Comparison of ENCODE assay signal across 8 cellular contexts in genomic region chr17:14068542-14069250, GRCh38. TPM values are rescaled to one million over a fixed set of nuclear protein-coding genes. Genes with fewer than 3 reads are reported as not detected.
DNase-seq lines count a peak whose midpoint lies in the region; ATAC-seq and TF ChIP-seq lines count a peak whose summit lies in the region.

No MANE protein-coding gene starts in this region.

- H3K9me3 Mint-ChIP-seq in CD4-positive, alpha-beta T cell: no peaks in the 10 kb centered on the region

- DNase-seq in CD4-positive, alpha-beta T cell: no peak
- DNase-seq in epithelial cell of proximal tubule (ENCODE audit: low read depth) (no peak), psoas muscle (no peak), DMS153 treated with DMSO at 0.1 percent for 48 hours (lab: John Stamatoyannopoulos, UW; ENCODE audit: unreplicated experiment) (no peak), NCI-H128 (lab: John Stamatoyannopoulos, UW; ENCODE audit: unreplicated experiment) (no peak)

- H3K79me2 ChIP-seq in OCI-LY3 (ENCODE audit: low read length): peaks cover 81% of the 10 kb centered on the region

- peak overlapping the region; percentile 74 for H3K9ac ChIP-seq in OCI-LY3 (ENCODE audit: low read length)

- peak overlapping the region; percentile 92 for H3K27ac Mint-ChIP-seq in CD4-positive, alpha-beta T cell

- TF ChIP-seq CTCF in CD4-positive, alpha-beta T cell (IDR thresholded peaks at IDR 0.05): no peak
- TF ChIP-seq CTCF in OCI-LY3 (IDR thresholded peaks at IDR 0.05; ENCODE audit: low read depth, low read length) (no peak), epithelial cell of proximal tubule (conservative IDR thresholded peaks at IDR 0.05; ENCODE audit: low read depth, low read length) (no peak), psoas muscle (IDR thresholded peaks at IDR 0.05) (no peak)

- peak overlapping the region; percentile 92 for H3K4me3 ChIP-seq in OCI-LY3 (ENCODE audit: low read length)
- H3K4me3 ChIP-seq in epithelial cell of proximal tubule (ENCODE audit: low read depth, low read length): peak overlapping the region; percentile 85
- H3K4me3 ChIP-seq in psoas muscle: peak overlapping the region; percentile 92

- intact Hi-C loops in CD4-positive, alpha-beta T cell (cut with DNase I, micrococcal nuclease): loop anchor here (1.0 to 10.0 kb wide), 5 partner anchors 132 to 1044 kb away; no protein-coding TSS in a partner anchor
- intact Hi-C loops in psoas muscle (cut with DNase I): loop anchor here (5.0 to 10.0 kb wide), 2 partner anchors 234 to 236 kb away; partner anchors contain the start of gene HS3ST3B1 (in 2 of the 2)

- CTCF ChIA-PET in CD4-positive, alpha-beta T cell (lab: Charles Lee): interaction anchor here (1.0 to 1.4 kb wide), 2 partner anchors 231 to 233 kb away, joined by 3 to 6 read pairs; partner anchors contain the start of gene HS3ST3B1

- H3K36me3 Mint-ChIP-seq in CD4-positive, alpha-beta T cell (ENCODE audit: low read depth): peaks cover 67% of the 10 kb centered on the region

- ATAC-seq in CD4-positive, alpha-beta T cell (ENCODE audit: poor library complexity): peak; percentile 16
- peak; percentile 9 for ATAC-seq in GM21619 (IDR thresholded peaks at IDR 0.05; ENCODE audit: unreplicated experiment)
- ATAC-seq in psoas muscle: no peak
- no peak for ATAC-seq in HG03039 (IDR thresholded peaks at IDR 0.05; ENCODE audit: unreplicated experiment)

- H4K20me1 ChIP-seq in OCI-LY3 (ENCODE audit: insufficient read depth, low read length): no peaks in the 10 kb centered on the region

- no peaks in the 10 kb centered on the region for H3K9me3 ChIP-seq in CD4-positive, alpha-beta T cell (ENCODE audit: control insufficient read depth, low read length)
- H3K9me3 ChIP-seq in OCI-LY3 (ENCODE audit: insufficient read depth, low read length): no peaks in the 10 kb centered on the region
- H3K9me3 ChIP-seq in psoas muscle: no peaks in the 10 kb centered on the region

- H3K27ac ChIP-seq in CD4-positive, alpha-beta T cell (ENCODE audit: low read depth, low read length): no peak overlapping the region
- H3K27ac ChIP-seq in OCI-LY3 (ENCODE audit: low read length): no peak overlapping the region
- H3K27ac ChIP-seq in psoas muscle: peak overlapping the region; percentile 91

- H3K4me3 Mint-ChIP-seq in CD4-positive, alpha-beta T cell: peak overlapping the region; percentile 97

- H2AFZ ChIP-seq in OCI-LY3 (ENCODE audit: low read depth, low read length): peak overlapping the region; percentile 52; the same call in 1 of the 2 replicates

- peak overlapping the region; percentile 88 for H3K4me2 ChIP-seq in OCI-LY3 (ENCODE audit: low read length)

- H3K4me1 ChIP-seq in OCI-LY3 (ENCODE audit: low read length) (peaks cover 15% of the 10 kb centered on the region), psoas muscle (peaks cover 24% of the 10 kb centered on the region)

- 14 to 23% (median 15%) methylated on average over 25 of the region's 25 CpGs for WGBS in psoas muscle, 3 donors

- no peaks in the 10 kb centered on the region for H3K27me3 Mint-ChIP-seq in CD4-positive, alpha-beta T cell

- H3K27me3 ChIP-seq in CD4-positive, alpha-beta T cell (ENCODE audit: control insufficient read depth, insufficient read depth, low read length): no peaks in the 10 kb centered on the region
- H3K27me3 ChIP-seq in OCI-LY3 (ENCODE audit: low read depth, low read length): no peaks in the 10 kb centered on the region
- H3K27me3 ChIP-seq in psoas muscle (ENCODE audit: insufficient read depth in 3 of 3, low read length in 2 of 3): no peaks in the 10 kb centered on the region

- H3K36me3 ChIP-seq in OCI-LY3 (replicated peaks; ENCODE audit: low read depth, low read length) (peaks cover 20% of the 10 kb centered on the region), psoas muscle (ENCODE audit: insufficient read depth in 1 of 2, low read depth in 1 of 2) (no peaks in the 10 kb centered on the region)

- peaks cover 66% of the 10 kb centered on the region for H3K4me1 Mint-ChIP-seq in CD4-positive, alpha-beta T cell (ENCODE audit: low read depth)

- POLR2A ChIA-PET in CD4-positive, alpha-beta T cell (lab: Charles Lee): interaction anchor here (1.5 to 3.4 kb wide), 2 partner anchors 231 to 233 kb away, joined by 3 to 20 read pairs; partner anchors contain the start of gene HS3ST3B1

RNA-seq across cellular contexts. Expression of gene COX10, which starts 0.6 kb away (rescaled TPM):
- total RNA-seq in CD4-positive, alpha-beta T cell: 1 to 10 TPM; 9.1 to 9.9 TPM
- total RNA-seq in epithelial cell of proximal tubule (24.8 and 27.6 TPM in 2 replicates), psoas muscle (10 to 100 TPM; 31.5 to 77.1 (median 43.9) TPM)
- polyA plus RNA-seq in psoas muscle: 10 to 100 TPM; 60.5 to 74.7 (median 71.4) TPM

Comparison
In these comparisons a context has a peak if more than half of its experiments do, and no peak if none do; other contexts are left out.
1. ATAC-seq: peak in CD4-positive, alpha-beta T cell (single experiment) and GM21619 (single experiment); none in psoas muscle (0 of 4) and HG03039 (single experiment).
2. Peak in every context shown above with its lines, with median percentiles within 50 percentile points of each other: H3K4me3 ChIP-seq.